14 cellular contexts compared by ENCODE assay signal in genomic region chr2:230671117-230671516, GRCh38.
DNase-seq lines count a peak whose midpoint lies in the region; ATAC-seq and TF ChIP-seq lines count a peak whose summit lies in the region.
"Had no signal": no experiment of that assay in that cellular context is flagged by ENCODE, and none has a peak within 500 bp of the region (broad histone marks: within the 10 kb centered on the region; RNA-seq: fewer than 3 reads in every experiment).

No MANE protein-coding gene starts in this region.

- H3K4me1 ChIP-seq in BLaER1: peaks cover 63% of the 10 kb centered on the region

- DNase-seq in HCEC 1CT (peak; percentile 89), iris pigment epithelial cell (ENCODE audit: low read depth) (peak; percentile 85), NCI-H146 treated with DMSO at 0.1 percent for 48 hours (lab: John Stamatoyannopoulos, UW; ENCODE audit: unreplicated experiment) (no peak)
- no peak for DNase-seq in activated effector memory CD4-positive, alpha-beta T cell treated with Interleukin-2 at 50 U/mL for 16 hours
- DNase-seq: activated CD4-positive, alpha-beta memory T cell treated with anti-CD3 and anti-CD28 coated beads for 36 hours; aorta; DMS153; left cardiac atrium; stimulated activated CD4-positive, alpha-beta T cell treated with anti-CD3 and anti-CD28 coated beads, Interleukin-2, amount 100 ng/mL, for 24 hours had no signal

- H3K4me3 ChIP-seq in BLaER1: no peak overlapping the region

- ATAC-seq in GM19035 (IDR thresholded peaks at IDR 0.05; ENCODE audit: unreplicated experiment) (no peak), GM19023 (IDR thresholded peaks at IDR 0.05; ENCODE audit: unreplicated experiment) (no peak)
- ATAC-seq: left cardiac atrium had no signal

- no peaks in the 10 kb centered on the region for H3K9me3 ChIP-seq in BLaER1
- H3K9me3 ChIP-seq: neutrophil had no signal

- no peaks in the 10 kb centered on the region for H3K36me3 ChIP-seq in BLaER1
- H3K36me3 ChIP-seq: neutrophil had no signal

- no peaks in the 10 kb centered on the region for H3K27me3 ChIP-seq in BLaER1
- H3K27me3 ChIP-seq: neutrophil had no signal

- H3K4me2 ChIP-seq in BLaER1: peak overlapping the region; percentile 20; the same call in 1 of the 2 replicates

- H3K9ac ChIP-seq in BLaER1: no peak overlapping the region

- H4K20me1 ChIP-seq in BLaER1: no peaks in the 10 kb centered on the region

- H3K27ac ChIP-seq in BLaER1: no peak overlapping the region
- H3K27ac ChIP-seq in VCaP: peak overlapping the region; percentile 14; the same call in 1 of the 2 replicates
- H3K27ac ChIP-seq: neutrophil had no signal

- no peak for TF ChIP-seq CTCF in VCaP (conservative IDR thresholded peaks at IDR 0.05)

Comparison
In these comparisons a context has a peak if more than half of its experiments do, and no peak if none do; other contexts are left out.
1. DNase-seq: peak in HCEC 1CT (single experiment) and iris pigment epithelial cell (single experiment); none in activated effector memory CD4-positive, alpha-beta T cell treated with Interleukin-2 at 50 U/mL for 16 hours (single experiment) and NCI-H146 treated with DMSO at 0.1 percent for 48 hours (single experiment).